23 cellular contexts compared by ENCODE assay signal in the genomic region with DNA sequence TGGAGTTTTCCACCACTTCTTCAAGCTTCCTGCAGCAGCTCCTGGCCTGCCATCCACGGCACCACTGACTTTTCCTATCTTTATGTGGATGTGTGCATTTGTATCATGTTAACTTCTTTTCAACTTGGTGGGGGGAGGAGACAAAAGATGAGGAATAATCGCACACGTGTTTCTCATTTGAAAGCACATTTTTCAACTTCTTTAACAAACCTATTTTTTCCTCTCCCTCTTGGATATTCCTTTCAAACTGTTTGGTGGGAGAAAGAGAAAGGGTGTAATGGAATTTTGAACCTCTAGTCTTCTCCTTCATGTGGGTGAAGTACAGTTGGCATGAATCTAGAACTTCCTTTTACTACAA.
DNase-seq lines count a peak whose midpoint lies in the region; ATAC-seq, FAIRE-seq and TF ChIP-seq lines count a peak whose summit lies in the region.
"Had no signal": no experiment of that assay in that cellular context is flagged by ENCODE, and none has a peak within 500 bp of the region (broad histone marks: within the 10 kb centered on the region; RNA-seq: fewer than 3 reads in every experiment).

No MANE protein-coding gene starts in this region.

- H3K79me2 ChIP-seq in GM23248 (ENCODE audit: insufficient read depth) = no peaks in the 10 kb centered on the region
- no peaks in the 10 kb centered on the region for H3K79me2 ChIP-seq in astrocyte (ENCODE audit: insufficient read depth, low read length)
- H3K79me2 ChIP-seq in smooth muscle cell (ENCODE audit: low read depth) = no peaks in the 10 kb centered on the region

- peaks cover 30% of the 10 kb centered on the region for H3K4me1 Mint-ChIP-seq in astrocyte (ENCODE audit: low read depth, unreplicated experiment)
- H3K4me1 Mint-ChIP-seq in mesothelial cell of epicardium = peaks cover 59% of the 10 kb centered on the region
- H3K4me1 Mint-ChIP-seq: activated CD4-positive, alpha-beta T cell treated with anti-CD3 and anti-CD28 coated beads, Interleukin-2, amount 10 ng/mL, durations not matched to agents 7 days and 5 days; IgD-negative memory B cell; T-cell had no signal

- in situ Hi-C loops in GM23248 (cut with MboI) = no loop called here

- no peaks in the 10 kb centered on the region for H3K27me3 ChIP-seq in GM23248 (replicated peaks; ENCODE audit: insufficient read depth)
- no peaks in the 10 kb centered on the region for H3K27me3 ChIP-seq in astrocyte (ENCODE audit: insufficient read depth, low read length)
- no peaks in the 10 kb centered on the region for H3K27me3 ChIP-seq in smooth muscle cell (ENCODE audit: low read depth)
- H3K27me3 ChIP-seq in vagina = no peaks in the 10 kb centered on the region
- H3K27me3 ChIP-seq: heart left ventricle, stomach, tibial artery had no signal

- H3F3A ChIP-seq in GM23248 (ENCODE audit: insufficient read depth) (peaks cover 24% of the 10 kb centered on the region), smooth muscle cell (ENCODE audit: low read depth) (peaks cover 9% of the 10 kb centered on the region)

- no peaks in the 10 kb centered on the region for H3K36me3 ChIP-seq in GM23248 (ENCODE audit: low read depth)
- H3K36me3 ChIP-seq in astrocyte (ENCODE audit: insufficient read depth, low read length) = no peaks in the 10 kb centered on the region
- H3K36me3 ChIP-seq in smooth muscle cell (ENCODE audit: low read depth) = no peaks in the 10 kb centered on the region
- H3K36me3 ChIP-seq in vagina = no peaks in the 10 kb centered on the region
- H3K36me3 ChIP-seq: heart left ventricle, lower lobe of right lung, stomach, tibial artery had no signal

- TF ChIP-seq POLR2A in vagina (IDR thresholded peaks at IDR 0.05) = no peak

- H3K9me3 ChIP-seq in GM23248 (ENCODE audit: low read depth) (no peaks in the 10 kb centered on the region), astrocyte (ENCODE audit: insufficient read depth, low read depth, low read length) (no peaks in the 10 kb centered on the region), smooth muscle cell (replicated peaks; ENCODE audit: low read depth) (no peaks in the 10 kb centered on the region), vagina (no peaks in the 10 kb centered on the region)
- H3K9me3 ChIP-seq: heart left ventricle, lower lobe of right lung, mucosa of descending colon, stomach, tibial artery had no signal

- H3K4me3 ChIP-seq in GM23248 (no peak overlapping the region), astrocyte (ENCODE audit: insufficient read depth, low read depth, low read length) (no peak overlapping the region), smooth muscle cell (no peak overlapping the region), vagina (no peak overlapping the region)
- H3K4me3 ChIP-seq: heart left ventricle, lower lobe of right lung, mucosa of descending colon, stomach, tibial artery had no signal

- H3K9ac ChIP-seq in GM23248 (0 out of 2 replicates have a peak overlapping the region, but pooled peaks have one; percentile 23), astrocyte (ENCODE audit: low read length) (no peak overlapping the region), smooth muscle cell (ENCODE audit: low read depth) (no peak overlapping the region)

- H2AFZ ChIP-seq in GM23248 = peak overlapping the region; percentile 61
- H2AFZ ChIP-seq in astrocyte (ENCODE audit: low read depth, low read length) = no peak overlapping the region
- H2AFZ ChIP-seq in smooth muscle cell (ENCODE audit: low read depth) = no peak overlapping the region

- no peak for FAIRE-seq in astrocyte (lab: Jason Lieb, UNC)

- intact Hi-C loops in vagina (cut with DNase I) = no loop called here

- WGBS in GM23248 (ENCODE audit: low coverage in 1 of 2, low lambda C conversion rate in 2 of 2, missing lambda C conversion rate in 2 of 2), 2 experiments = 8 to 11% methylated on average over 3 of the region's 3 CpGs
- 56% methylated on average over 3 of the region's 3 CpGs for WGBS in smooth muscle cell (ENCODE audit: low lambda C conversion rate)

- H3K27ac Mint-ChIP-seq in astrocyte (ENCODE audit: unreplicated experiment) (peak overlapping the region; percentile 80), mesothelial cell of epicardium (peak overlapping the region; percentile 96)
- H3K27ac Mint-ChIP-seq: activated CD4-positive, alpha-beta T cell treated with anti-CD3 and anti-CD28 coated beads, Interleukin-2, amount 10 ng/mL, durations not matched to agents 7 days and 5 days; activated naive CD8-positive, alpha-beta T cell treated with anti-CD3 and anti-CD28 coated beads for 36 hours; IgD-negative memory B cell; T-cell had no signal

- H3K4me1 ChIP-seq in GM23248 (ENCODE audit: insufficient read depth) (peaks cover 17% of the 10 kb centered on the region), astrocyte (ENCODE audit: insufficient read depth, low read length) (peaks cover 8% of the 10 kb centered on the region), smooth muscle cell (ENCODE audit: low read depth) (peaks cover 16% of the 10 kb centered on the region), vagina (peaks cover 20% of the 10 kb centered on the region)

- TF ChIP-seq CTCF in astrocyte (IDR thresholded peaks at IDR 0.05; ENCODE audit: insufficient read depth, low read depth, low read length) (no peak), mesothelial cell of epicardium (IDR thresholded peaks at IDR 0.05; ENCODE audit: unreplicated experiment) (no peak), smooth muscle cell (IDR thresholded peaks at IDR 0.05; ENCODE audit: borderline replicate concordance, insufficient read depth, poor library complexity, severe bottlenecking) (no peak), vagina (IDR thresholded peaks at IDR 0.05) (no peak)

- H3K27ac ChIP-seq in GM23248 (peak overlapping the region; percentile 49), astrocyte (ENCODE audit: low read depth, low read length) (no peak overlapping the region), smooth muscle cell (ENCODE audit: low read depth) (peak overlapping the region; percentile 12), vagina (no peak overlapping the region)
- H3K27ac ChIP-seq: lower lobe of right lung, tibial artery had no signal

- H3K4me2 ChIP-seq in GM23248 (ENCODE audit: unreplicated experiment) (peak overlapping the region; percentile 55), astrocyte (ENCODE audit: low read length) (no peak overlapping the region), smooth muscle cell (peak overlapping the region; percentile 33)

- no peaks in the 10 kb centered on the region for H3K27me3 Mint-ChIP-seq in astrocyte (ENCODE audit: low read depth, unreplicated experiment)
- H3K27me3 Mint-ChIP-seq in mesothelial cell of epicardium (ENCODE audit: low read depth) = no peaks in the 10 kb centered on the region
- H3K27me3 Mint-ChIP-seq: activated CD4-positive, alpha-beta T cell treated with anti-CD3 and anti-CD28 coated beads, Interleukin-2, amount 10 ng/mL, durations not matched to agents 7 days and 5 days; activated naive CD8-positive, alpha-beta T cell treated with anti-CD3 and anti-CD28 coated beads for 36 hours; IgD-negative memory B cell had no signal

- H3K4me3 Mint-ChIP-seq in astrocyte (ENCODE audit: unreplicated experiment) = no peak overlapping the region
- H3K4me3 Mint-ChIP-seq in mesothelial cell of epicardium = peak overlapping the region; percentile 4
- H3K4me3 Mint-ChIP-seq: activated CD4-positive, alpha-beta T cell treated with anti-CD3 and anti-CD28 coated beads, Interleukin-2, amount 10 ng/mL, durations not matched to agents 7 days and 5 days; activated naive CD8-positive, alpha-beta T cell treated with anti-CD3 and anti-CD28 coated beads for 36 hours; IgD-negative memory B cell; T-cell had no signal

- H3K36me3 Mint-ChIP-seq in astrocyte (ENCODE audit: low read depth, unreplicated experiment) = no peaks in the 10 kb centered on the region
- H3K36me3 Mint-ChIP-seq in mesothelial cell of epicardium = no peaks in the 10 kb centered on the region
- H3K36me3 Mint-ChIP-seq: activated naive CD8-positive, alpha-beta T cell treated with anti-CD3 and anti-CD28 coated beads for 36 hours; IgD-negative memory B cell; T-cell had no signal

- H4K20me1 ChIP-seq in GM23248 (ENCODE audit: insufficient read depth) = no peaks in the 10 kb centered on the region
- H4K20me1 ChIP-seq in astrocyte (ENCODE audit: insufficient read depth, low read length) = no peaks in the 10 kb centered on the region
- no peaks in the 10 kb centered on the region for H4K20me1 ChIP-seq in smooth muscle cell (ENCODE audit: low read depth)

- H3K9me2 ChIP-seq in GM23248 (ENCODE audit: insufficient read depth) = no peaks in the 10 kb centered on the region

- DNase-seq in GM23248 = no peak
- DNase-seq in astrocyte (ENCODE audit: low read depth) = no peak
- DNase-seq in mesothelial cell of epicardium (ENCODE audit: low spot score in 2 of 2, unreplicated experiment in 2 of 2) = no peak
- no peak for DNase-seq in smooth muscle cell (lab: John Stamatoyannopoulos, UW; ENCODE audit: unreplicated experiment)
- no peak for DNase-seq in vagina (ENCODE audit: extremely low spot score in 2 of 2)
- DNase-seq in NCI-H748 treated with DMSO at 0.1 percent for 48 hours (lab: John Stamatoyannopoulos, UW) = no peak
- DNase-seq: activated CD4-positive, alpha-beta T cell treated with anti-CD3 and anti-CD28 coated beads, Interleukin-2, amount 10 ng/mL, durations not matched to agents 7 days and 5 days; activated effector memory CD4-positive, alpha-beta T cell treated with Interleukin-2 at 50 U/mL for 16 hours; activated naive CD8-positive, alpha-beta T cell treated with anti-CD3 and anti-CD28 coated beads for 36 hours; activated T-cell treated with anti-CD3 and anti-CD28 coated beads, Interleukin-2, amount 50 U/mL, for 1 hour; caudate nucleus; GDM1; lower lobe of right lung; NCI-H1436 treated with DMSO at 0.1 percent for 48 hours; stimulated activated CD8-positive, alpha-beta memory T cell treated with anti-CD3 and anti-CD28 coated beads, Interleukin-4, amount 100 ng/mL, for 48 hours; stomach; T-cell had no signal

- no peak for ATAC-seq in GM19328 (IDR thresholded peaks at IDR 0.05; ENCODE audit: unreplicated experiment)
- ATAC-seq: mucosa of descending colon, Panc1, T-cell had no signal

- no peaks in the 10 kb centered on the region for H3K9me3 Mint-ChIP-seq in astrocyte (ENCODE audit: unreplicated experiment)
- no peaks in the 10 kb centered on the region for H3K9me3 Mint-ChIP-seq in mesothelial cell of epicardium

Comparison
In these comparisons a context has a peak if more than half of its experiments do, and no peak if none do; other contexts are left out.
1. H3K27ac ChIP-seq: peak in GM23248 (single experiment) and smooth muscle cell (single experiment); none in astrocyte (single experiment) and vagina (single experiment).